ENCODE assay signal across 10 cellular contexts in the genomic region with DNA sequence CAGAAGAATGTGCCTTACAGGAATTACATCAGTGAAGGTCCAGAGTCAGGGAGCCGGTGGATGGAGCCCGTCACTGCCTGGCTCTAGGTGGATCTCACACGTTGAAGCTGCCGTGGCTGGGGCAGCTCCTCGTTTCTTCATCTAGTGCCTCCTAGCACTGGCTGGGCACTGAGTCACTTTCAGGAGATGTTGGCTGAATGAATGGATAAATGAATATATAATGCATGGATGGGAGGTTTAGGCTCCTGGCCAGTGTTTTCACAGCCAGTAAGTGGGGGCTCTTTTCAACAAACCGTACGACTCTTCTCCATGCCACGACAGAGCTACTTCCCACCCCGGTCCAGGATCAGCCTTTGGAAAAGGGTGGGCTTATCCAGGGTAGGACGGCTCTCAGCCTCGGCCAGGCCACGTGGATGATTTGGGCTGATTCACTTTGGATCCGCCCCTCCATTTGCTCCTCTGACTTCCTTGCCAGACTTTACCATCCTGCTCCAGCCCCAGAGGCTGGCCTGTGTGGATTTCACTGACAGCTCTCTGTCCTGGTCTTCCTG. TPM values are rescaled to one million over a fixed set of nuclear protein-coding genes. Genes with fewer than 3 reads are reported as not detected.
DNase-seq lines count a peak whose midpoint lies in the region; ATAC-seq and TF ChIP-seq lines count a peak whose summit lies in the region.
"Had no signal": no experiment of that assay in that cellular context is flagged by ENCODE, and none has a peak within 500 bp of the region (broad histone marks: within the 10 kb centered on the region; RNA-seq: fewer than 3 reads in every experiment).

No MANE protein-coding gene starts in this region.

- H3K27ac ChIP-seq in HEK293 (ENCODE audit: extremely low read depth, low read depth, low read length) (no peak overlapping the region), suprapubic skin (peak overlapping the region; percentile 61)

- CTCF ChIA-PET in HEK293 (lab: Yijun Ruan, JAX) = no interaction called here

- H3K27me3 ChIP-seq in adipocyte (replicated peaks; ENCODE audit: control insufficient read depth, insufficient read depth, low read length) (no peaks in the 10 kb centered on the region), iPS-15b (ENCODE audit: control insufficient read depth, insufficient read depth, low read length) (peaks cover 2% of the 10 kb centered on the region), suprapubic skin (no peaks in the 10 kb centered on the region)

- TF ChIP-seq CTCF in HEK293 (tag by site-specific recombination; IDR thresholded peaks at IDR 0.05) (no peak), suprapubic skin (IDR thresholded peaks at IDR 0.05) (no peak)

- H3K36me3 ChIP-seq in HEK293 (ENCODE audit: control insufficient read depth in 2 of 2, insufficient read depth in 1 of 2, low read length in 2 of 2) = no peaks in the 10 kb centered on the region
- H3K36me3 ChIP-seq in adipocyte (ENCODE audit: control insufficient read depth, insufficient read depth, low read length, severe bottlenecking) = no peaks in the 10 kb centered on the region
- H3K36me3 ChIP-seq in iPS-15b (ENCODE audit: control insufficient read depth, insufficient read depth, low read length) = no peaks in the 10 kb centered on the region
- no peaks in the 10 kb centered on the region for H3K36me3 ChIP-seq in suprapubic skin
- H3K36me3 ChIP-seq: WERI-Rb-1 had no signal

- POLR2A ChIA-PET in HEK293 (lab: Yijun Ruan, JAX) = no interaction called here

- no peaks in the 10 kb centered on the region for H3K9me3 ChIP-seq in HEK293 (ENCODE audit: control insufficient read depth, insufficient read depth, low read depth, low read length)
- H3K9me3 ChIP-seq in adipocyte (ENCODE audit: control insufficient read depth, low read length) = no peaks in the 10 kb centered on the region
- H3K9me3 ChIP-seq in iPS-15b (ENCODE audit: control insufficient read depth, insufficient read depth, low read length) = no peaks in the 10 kb centered on the region
- H3K9me3 ChIP-seq in suprapubic skin = no peaks in the 10 kb centered on the region

- DNase-seq in adipocyte (ENCODE audit: low read depth) (peak; percentile 42), suprapubic skin (ENCODE audit: low spot score in 2 of 2) (peak in 1 of 2 donors; percentile 79), KBM-7 (no peak)
- no peak for DNase-seq in NK-92 treated with Interleukin-12 subunit alpha and Interleukin-12 subunit beta, amount 100 ng/mL, for 24 hours (lab: John Stamatoyannopoulos, UW)
- DNase-seq: erythroblast had no signal

- no peak for TF ChIP-seq EP300 in suprapubic skin (IDR thresholded peaks at IDR 0.05)

- H3K4me1 ChIP-seq in HEK293 (ENCODE audit: control insufficient read depth, insufficient read depth, low read length) (no peaks in the 10 kb centered on the region; the same call in 1 of the 2 replicates), adipocyte (ENCODE audit: control insufficient read depth, insufficient read depth, low read length) (peaks cover 32% of the 10 kb centered on the region), iPS-15b (ENCODE audit: control insufficient read depth, insufficient read depth, low read length) (peaks cover 19% of the 10 kb centered on the region), suprapubic skin (peaks cover 46% of the 10 kb centered on the region)

- no peak overlapping the region for H3K4me3 ChIP-seq in HEK293 (ENCODE audit: low read depth, low read length)
- peak overlapping the region; percentile 82 for H3K4me3 ChIP-seq in adipocyte (ENCODE audit: low read length)
- peak overlapping the region; percentile 60 for H3K4me3 ChIP-seq in iPS-15b (ENCODE audit: low read depth, low read length)
- H3K4me3 ChIP-seq in suprapubic skin = no peak overlapping the region

- in situ Hi-C loops in KBM-7 (cut with MboI; ENCODE audit: low pct_unique_long_range_greater_than_20kb, low sequenced_read_pairs) = no loop called here

- ATAC-seq in GM18519 (IDR thresholded peaks at IDR 0.05; ENCODE audit: low FRiP score, unreplicated experiment) (no peak), HG02973 (IDR thresholded peaks at IDR 0.05; ENCODE audit: unreplicated experiment) (no peak)

- TF ChIP-seq POLR2A in suprapubic skin (IDR thresholded peaks at IDR 0.05) = no peak

- 56% methylated on average over 13 of the region's 13 CpGs for WGBS in suprapubic skin

- H3K9ac ChIP-seq in adipocyte (ENCODE audit: low read length) (peak overlapping the region; percentile 83), iPS-15b (ENCODE audit: low read depth, low read length) (no peak overlapping the region)

TF ChIP-seq in HEK293, 187 proteins besides CTCF, POLR2A, EP300 and RAD21:
- TF ChIP-seq ZNF138 (tag by site-specific recombination; IDR thresholded peaks at IDR 0.05; ENCODE audit: borderline replicate concordance) = no peak
- TF ChIP-seq ZNF621 (tag by site-specific recombination; IDR thresholded peaks at IDR 0.05) = no peak
- no peak for TF ChIP-seq ZNF670 (tag by site-specific recombination; IDR thresholded peaks at IDR 0.05; ENCODE audit: low read depth)
- TF ChIP-seq ZNF221 (tag by site-specific recombination; IDR thresholded peaks at IDR 0.05; ENCODE audit: borderline replicate concordance) = no peak
- TF ChIP-seq SP2 (tag by site-specific recombination; IDR thresholded peaks at IDR 0.05) = peak; percentile 47

RNA-seq across cellular contexts. Expression of gene SH3PXD2B, which starts 1.3 kb away (rescaled TPM):
- 10 to 100 TPM; 29.1 to 42.1 (median 31.3) TPM for total RNA-seq in suprapubic skin

Comparison
In these comparisons a context has a peak if more than half of its experiments do, and no peak if none do; other contexts are left out.
1. H3K4me3 ChIP-seq: peak in adipocyte (single experiment) and iPS-15b (single experiment); none in HEK293 (single experiment) and suprapubic skin (single experiment).